ENCODE assay signal across 15 cellular contexts in genomic region chr4:4490041-4490440, GRCh38. TPM values are rescaled to one million over a fixed set of nuclear protein-coding genes. Genes with fewer than 3 reads are reported as not detected.
DNase-seq lines count a peak whose midpoint lies in the region; FAIRE-seq and TF ChIP-seq lines count a peak whose summit lies in the region.
"Had no signal": no experiment of that assay in that cellular context is flagged by ENCODE, and none has a peak within 500 bp of the region (broad histone marks: within the 10 kb centered on the region; RNA-seq: fewer than 3 reads in every experiment).

No MANE protein-coding gene starts in this region.

- H3K4me3 Mint-ChIP-seq in HFFc6: peak overlapping the region; percentile 9; the same call in 1 of the 2 replicates
- H3K4me3 Mint-ChIP-seq: T-cell had no signal

- H3K27me3 ChIP-seq in adipocyte (replicated peaks; ENCODE audit: control insufficient read depth, insufficient read depth, low read length): no peaks in the 10 kb centered on the region
- H3K27me3 ChIP-seq: BLaER1 had no signal

- no peak for TF ChIP-seq CTCF in HFFc6 (IDR thresholded peaks at IDR 0.05)

- H3K9me3 Mint-ChIP-seq in HFFc6: no peaks in the 10 kb centered on the region
- H3K9me3 Mint-ChIP-seq: T-cell had no signal

- DNase-seq in HFFc6 (no peak), adipocyte (ENCODE audit: low read depth) (no peak), fibroblast of peridontal ligament (ENCODE audit: extremely low read depth) (peak; percentile 77), urothelium cell line (ENCODE audit: low spot score) (no peak), NCI-H2171 (lab: John Stamatoyannopoulos, UW) (no peak), NCI-H510A treated with DMSO at 0.1 percent for 48 hours (lab: John Stamatoyannopoulos, UW) (no peak), DMS153 treated with DMSO at 0.1 percent for 48 hours (lab: John Stamatoyannopoulos, UW; ENCODE audit: unreplicated experiment) (no peak)
- DNase-seq: GOT3, MV-4-11, NCI-H1436, NCI-H2081, NCI-H345, T-cell had no signal

- peaks cover 30% of the 10 kb centered on the region for H3K4me1 Mint-ChIP-seq in HFFc6 (ENCODE audit: low read depth)

- no peak overlapping the region for H3K27ac Mint-ChIP-seq in HFFc6
- H3K27ac Mint-ChIP-seq: T-cell had no signal

- H3K4me1 ChIP-seq in adipocyte (ENCODE audit: control insufficient read depth, insufficient read depth, low read length): peaks cover 54% of the 10 kb centered on the region

- peak overlapping the region; percentile 86 for H3K9ac ChIP-seq in adipocyte (ENCODE audit: low read length)
- H3K9ac ChIP-seq: BLaER1 had no signal

- H3K36me3 ChIP-seq in adipocyte (ENCODE audit: control insufficient read depth, insufficient read depth, low read length, severe bottlenecking): no peaks in the 10 kb centered on the region
- H3K36me3 ChIP-seq: BLaER1 had no signal

- FAIRE-seq in urothelium cell line (lab: Jason Lieb, UNC): no peak
- FAIRE-seq: GM12891 had no signal

- no peaks in the 10 kb centered on the region for H3K9me3 ChIP-seq in adipocyte (ENCODE audit: control insufficient read depth, low read length)
- H3K9me3 ChIP-seq: BLaER1 had no signal

- H3K27me3 Mint-ChIP-seq in HFFc6 (ENCODE audit: insufficient read depth): peaks cover 2% of the 10 kb centered on the region; the same call in 1 of the 2 replicates
- H3K27me3 Mint-ChIP-seq: T-cell had no signal

- H3K4me3 ChIP-seq in adipocyte (ENCODE audit: low read length): peak overlapping the region; percentile 50
- H3K4me3 ChIP-seq: BLaER1 had no signal

- 0 out of 2 replicates have a peak, but pooled peaks cover 4% of the 10 kb centered on the region for H3K36me3 Mint-ChIP-seq in HFFc6 (ENCODE audit: low read depth)
- H3K36me3 Mint-ChIP-seq: T-cell had no signal

RNA-seq across cellular contexts. Expression of gene STX18, which starts 51.8 kb away (rescaled TPM):
- 10 to 100 TPM; 27.5 to 37.1 (median 29.8) TPM for total RNA-seq in HFFc6 (2021; fragmentation: NEBNext Ultra II Directional; extraction: Animal tissue kit (Norgen Biotek cat#: 25700))
